Comparison of ENCODE assay signal across 17 cellular contexts in the genomic region with DNA sequence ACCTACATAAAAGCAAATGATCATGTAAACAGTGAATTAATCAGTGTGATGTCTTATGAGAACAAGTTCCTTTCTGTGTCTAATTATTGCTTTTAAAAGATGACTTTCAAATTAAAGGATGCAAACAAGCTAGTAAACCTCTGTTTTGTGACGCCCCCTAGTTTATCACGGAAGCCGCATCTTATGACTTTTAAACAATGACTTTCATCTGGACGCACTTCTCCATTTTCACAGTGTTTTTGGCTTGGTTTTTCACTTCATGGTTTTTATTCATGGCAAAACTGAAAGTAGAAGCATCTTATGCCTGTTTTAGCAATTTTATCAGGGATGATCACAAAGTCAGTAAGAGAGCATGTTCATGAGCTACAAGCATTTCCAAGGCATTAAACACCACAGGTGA. TPM values are rescaled to one million over a fixed set of nuclear protein-coding genes. Genes with fewer than 3 reads are reported as not detected.
"Had no signal": no experiment of that assay in that cellular context is flagged by ENCODE, and none has a peak within 500 bp of the region (broad histone marks: within the 10 kb centered on the region; RNA-seq: fewer than 3 reads in every experiment).

No MANE protein-coding gene starts in this region.

- H3K27ac ChIP-seq: lower lobe of right lung, ovary, thyroid gland had no signal

- FAIRE-seq: frontal cortex, islet of Langerhans, urothelium cell line had no signal

- H3K27me3 ChIP-seq: ovary, thyroid gland had no signal

- DNase-seq: activated B cell treated with CpG ODN at 0.5 μM for 24 hours; activated CD8-positive, alpha-beta memory T cell treated with anti-CD3 and anti-CD28 coated beads for 24 hours; activated naive CD8-positive, alpha-beta T cell treated with anti-CD3 and anti-CD28 coated beads for 36 hours; amygdala; effector CD8-positive, alpha-beta T cell; left colon; lower lobe of right lung; ovary; stimulated activated CD4-positive, alpha-beta T cell treated with anti-CD3 and anti-CD28 coated beads, Interleukin-12 subunit alpha, Interleukin-12 subunit beta, amount 100 ng/mL, for 4 hours; stimulated activated CD4-positive, alpha-beta T cell treated with anti-CD3 and anti-CD28 coated beads, Interleukin-2, amount 100 ng/mL, for 24 hours; T-helper 17 cell; thyroid gland had no signal

- ATAC-seq: left colon, lower lobe of right lung, T-helper 17 cell had no signal

- H3K4me3 ChIP-seq: lower lobe of right lung, ovary, thyroid gland had no signal

- H3K36me3 ChIP-seq: lower lobe of right lung, ovary, thyroid gland had no signal

- H3K4me1 ChIP-seq: lower lobe of right lung, thyroid gland had no signal

- H3K9me3 ChIP-seq: lower lobe of right lung, ovary, thyroid gland had no signal

RNA-seq across cellular contexts. Expression of a gene that starts 35.0 kb away (rescaled TPM):
- total RNA-seq: activated B cell treated with CpG ODN at 0.5 μM for 24 hours; activated CD4-positive, alpha-beta T cell treated with anti-CD3 and anti-CD28 coated beads, Interleukin-2, amount 10 ng/mL, durations not matched to agents 24 days and 14 days; activated naive CD8-positive, alpha-beta T cell treated with anti-CD3 and anti-CD28 coated beads for 36 hours; activated T-helper 1 cell treated with anti-CD3 and anti-CD28 coated beads, Interleukin-12 subunit alpha, Interleukin-12 subunit beta, Interleukin-2, Interleukin-4 antibody, amounts not matched to agents 30 ng/mL and 10 ng/mL and 1 ng/mL, durations not matched to agents 14 hours and 24 hours and 36 hours; T-helper 17 cell had no signal
